Comparison of ENCODE assay signal across 8 cellular contexts in the genomic region with DNA sequence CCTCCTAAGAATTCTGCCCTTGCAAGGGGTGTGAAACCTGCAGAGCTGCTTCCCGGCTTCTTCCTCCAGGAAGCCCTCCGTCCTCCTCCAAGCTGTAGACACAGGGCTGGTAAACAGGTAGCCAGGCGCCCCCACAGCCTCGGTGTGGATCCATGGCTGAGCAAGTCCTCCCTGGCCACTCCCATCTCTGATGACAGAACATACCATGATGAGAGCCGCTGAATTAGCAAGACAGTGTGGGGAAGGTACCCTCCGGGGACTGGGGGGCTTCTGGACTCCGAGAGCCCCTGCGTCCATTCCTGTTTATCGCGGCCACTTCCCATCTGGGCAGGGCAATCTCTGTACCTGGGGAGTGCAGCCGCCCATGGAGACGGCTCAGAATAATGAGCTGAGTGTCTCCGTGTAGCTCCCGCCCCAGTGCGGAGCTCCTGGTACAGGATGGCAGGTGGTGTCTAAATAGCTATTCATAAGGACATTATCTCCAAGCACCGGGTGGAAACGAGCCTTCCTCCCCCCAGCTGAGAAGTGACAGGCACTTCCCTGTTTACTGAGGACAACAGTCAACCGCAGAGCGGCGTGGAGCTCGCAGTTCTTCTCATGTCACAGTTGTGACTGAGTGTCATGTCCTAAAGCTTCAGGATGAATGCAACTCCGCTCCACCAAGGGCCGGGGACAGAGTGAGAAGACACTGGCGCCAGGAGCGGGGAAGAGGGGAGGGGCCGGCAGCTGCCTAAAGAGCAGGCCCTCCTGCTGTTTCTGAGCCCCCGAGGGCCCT. TPM values are rescaled to one million over a fixed set of nuclear protein-coding genes. Genes with fewer than 3 reads are reported as not detected.
A peak's percentile ranks its signal among the peaks of the same experiment; 100 is the strongest.
DNase-seq lines count a peak whose midpoint lies in the region; ATAC-seq, FAIRE-seq and TF ChIP-seq lines count a peak whose summit lies in the region.

No MANE protein-coding gene starts in this region.

- POLR2A ChIA-PET in K562 (lab: Yijun Ruan, JAX), result interaction anchor here (0.5 to 1.3 kb wide), 6 partner anchors 11 to 541 kb away, joined by 3 to 6 read pairs (median 3); no protein-coding TSS in a partner anchor

- TF ChIP-seq CTCF in K562 (IDR thresholded peaks at IDR 0.05 in 2 of 3, conservative IDR thresholded peaks at IDR 0.05 in 1 of 3; ENCODE audit: insufficient read depth in 2 of 3, low read depth in 1 of 3, low read length in 3 of 3), result no peak

- no peak overlapping the region for H3K4me3 ChIP-seq in K562

- peak overlapping the region; percentile 42 for H2AFZ ChIP-seq in K562 (ENCODE audit: low read depth, low read length)

- H3K27ac Mint-ChIP-seq in IgD-negative memory B cell, result peak overlapping the region in 1 of 3 donors; percentile 86

- TF ChIP-seq POLR2A in K562 (conservative IDR thresholded peaks at IDR 0.05), result no peak

- in situ Hi-C loops in K562 (cut with MboI), result no loop called here

- H3K36me3 Mint-ChIP-seq in IgD-negative memory B cell, result no peaks in the 10 kb centered on the region

- peak; percentile 90 for ATAC-seq in K562
- no peak for ATAC-seq in GM19467 (IDR thresholded peaks at IDR 0.05; ENCODE audit: unreplicated experiment)
- ATAC-seq in GM18511 (IDR thresholded peaks at IDR 0.05; ENCODE audit: unreplicated experiment), result no peak
- no peak for ATAC-seq in HG02642 (IDR thresholded peaks at IDR 0.05; ENCODE audit: poor library complexity, unreplicated experiment)
- ATAC-seq in GM19463 (IDR thresholded peaks at IDR 0.05; ENCODE audit: unreplicated experiment), result no peak

- intact Hi-C loops in K562 (cut with micrococcal nuclease), result loop anchor here (5.0 kb wide), 1 partner anchor 106 kb away; no protein-coding TSS in a partner anchor

- H3K9ac ChIP-seq in K562 (ENCODE audit: insufficient read depth in 1 of 2, low read depth in 2 of 2, low read length in 2 of 2), result peak overlapping the region in 1 of 2 experiments; percentile 60; a peak in 1 of 4 replicates

- H3K27ac ChIP-seq in K562 (ENCODE audit: extremely low read depth, low read depth, low read length), result no peak overlapping the region

- TF ChIP-seq EP300 in K562 (IDR thresholded peaks at IDR 0.05; ENCODE audit: low read length), result peak; percentile 69

- no peaks in the 10 kb centered on the region for H3K36me3 ChIP-seq in K562 (ENCODE audit: control insufficient read depth, insufficient read depth, low read length)

- peak overlapping the region in 3 of 4 donors; percentile 39 to 83 (median 49) for H3K4me3 Mint-ChIP-seq in IgD-negative memory B cell

- DNase-seq in NCI-H526 (lab: John Stamatoyannopoulos, UW) (peak; percentile 94 to 96), K562 (ENCODE audit: extremely low read depth in 1 of 4, low spot score in 3 of 4) (peak; percentile 54 to 86 (median 68)), pons (ENCODE audit: low spot score) (peak; percentile 73)

- H3K9me3 Mint-ChIP-seq in IgD-negative memory B cell, result no peaks in the 10 kb centered on the region

- no peaks in the 10 kb centered on the region for H3K9me3 ChIP-seq in K562 (replicated peaks; ENCODE audit: control insufficient read depth, insufficient read depth, low read depth, low read length)

- WGBS in K562 (ENCODE audit: insufficient coverage, low coverage, missing lambda C conversion rate), result 3% methylated on average over 27 of the region's 27 CpGs

- TF ChIP-seq RAD21 in K562 (CRISPR knock-in tag; conservative IDR thresholded peaks at IDR 0.05 in 1 of 2, IDR thresholded peaks at IDR 0.05 in 1 of 2), result no peak

- peaks cover 15 to 61% of the 10 kb centered on the region in 2 experiments for H3K4me1 ChIP-seq in K562 (replicated peaks in 1 of 2; ENCODE audit: control insufficient read depth in 2 of 2, insufficient read depth in 2 of 2, low read length in 2 of 2)

- no TSS peak for BruUV-seq in K562 (replicated peaks; lab: Mats Ljungman, UMichigan)

- H3K79me2 ChIP-seq in K562 (ENCODE audit: control insufficient read depth, insufficient read depth, low read length), result no peaks in the 10 kb centered on the region

- H3K9me1 ChIP-seq in K562 (ENCODE audit: control insufficient read depth, insufficient read depth, low read length), result no peaks in the 10 kb centered on the region

- H3K27me3 Mint-ChIP-seq in IgD-negative memory B cell, result peaks cover 26% of the 10 kb centered on the region

- peak; percentile 97 for FAIRE-seq in K562 (lab: Jason Lieb, UNC)

- H3K27me3 ChIP-seq in K562 (ENCODE audit: control insufficient read depth in 2 of 2, insufficient read depth in 2 of 2, low read length in 2 of 2), result peaks cover 26 to 55% of the 10 kb centered on the region in 2 experiments

- no peaks in the 10 kb centered on the region for H4K20me1 ChIP-seq in K562 (replicated peaks; ENCODE audit: control insufficient read depth, insufficient read depth, low read length)

- peak overlapping the region; percentile 56 for H3K4me2 ChIP-seq in K562 (ENCODE audit: insufficient read depth, low read length)

- CTCF ChIA-PET in K562 (lab: Yijun Ruan, JAX; ENCODE audit: low intra/inter-chr PET ratio), result no interaction called here

- H3K4me1 Mint-ChIP-seq in IgD-negative memory B cell, result peaks cover 0 to 6% (median 4%) of the 10 kb centered on the region in 3 donors

TF ChIP-seq in K562, 482 proteins besides CTCF, POLR2A, EP300 and RAD21 (continues in another document):
- TF ChIP-seq PHF8 (IDR thresholded peaks at IDR 0.05; ENCODE audit: borderline replicate concordance, low read length) (no peak), FOXJ3 (CRISPR knock-in tag; IDR thresholded peaks at IDR 0.05) (no peak)

RNA-seq across cellular contexts. Expression of a gene that starts 22.7 kb away (rescaled TPM):
- polyA plus RNA-seq in IgD-negative memory B cell (not detected), K562 (2011; rRNA removed) (0.07 and 0.12 TPM in 2 replicates), K562 (2014; fragmentation: Illumina TruSeq; extraction: Trizol) (0.22 and 0.25 TPM in 2 replicates), K562 (2014; fragmentation: Nextera tagmentation; extraction: Ambion mirVana) (not detected), K562 (2014; rRNA removed) (0.04 and 0.12 TPM in 2 replicates)
- total RNA-seq in K562 (2011; cell fraction: chromatin; rRNA removed; ENCODE audit: low replicate concordance), result 0.25 TPM in 1 of 2 replicates, not detected in the other
- total RNA-seq in K562 (2011; cell fraction: nucleolus; rRNA removed), result 0.17 TPM in 1 of 2 replicates, not detected in the other
- 0.15 TPM in 2 replicates for total RNA-seq in K562 (2011; cell fraction: nucleoplasm; rRNA removed)
- total RNA-seq in K562 (2014; rRNA removed) (0.41 TPM in 1 of 2 replicates, not detected in the other), K562 (2014; rRNA removed; fragmentation: Illumina TruSeq; extraction: Trizol) (0.04 TPM in 1 of 2 replicates, not detected in the other), K562 (2015; rRNA removed; fragmentation: Illumina TruSeq; extraction: Trizol) (0.14 and 0.15 TPM in 2 replicates), K562 (2021) (0.38 and 0.40 TPM in 2 replicates)
- 0.10 and 0.31 TPM in 2 replicates for polyA plus RNA-seq in K562 (2011; cell fraction: cytosol; rRNA removed)
- polyA plus RNA-seq in K562 (2011; cell fraction: nucleus; rRNA removed), result 0.13 and 0.24 TPM in 2 replicates
- polyA plus RNA-seq in K562 (2012), result 0.51 and 0.61 TPM in 2 replicates
- 0.06 and 0.07 TPM in 2 replicates for polyA minus RNA-seq in K562 (2011; rRNA and poly(A)+ RNA removed)
- polyA minus RNA-seq in K562 (2011; cell fraction: cytosol; rRNA and poly(A)+ RNA removed), result not detected in 2 replicates
- 0.13 TPM in 1 of 2 replicates, not detected in the other for polyA minus RNA-seq in K562 (2011; cell fraction: nucleus; rRNA and poly(A)+ RNA removed)

RNA-seq across cellular contexts. Expression of a gene that starts 43.7 kb away (rescaled TPM):
- polyA plus RNA-seq in IgD-negative memory B cell (3.4 TPM), K562 (2011; rRNA removed) (12.3 and 13.2 TPM in 2 replicates), K562 (2014; fragmentation: Illumina TruSeq; extraction: Trizol) (13.6 and 15.4 TPM in 2 replicates), K562 (2014; fragmentation: Nextera tagmentation; extraction: Ambion mirVana) (1 to 10 TPM; 1.6 to 3.1 TPM), K562 (2014; rRNA removed) (12.8 and 17.7 TPM in 2 replicates)
- 21.8 and 48.7 TPM in 2 replicates for total RNA-seq in K562 (2011; cell fraction: chromatin; rRNA removed; ENCODE audit: low replicate concordance)
- 35.3 and 40.5 TPM in 2 replicates for total RNA-seq in K562 (2011; cell fraction: nucleolus; rRNA removed)
- 24.4 TPM in 2 replicates for total RNA-seq in K562 (2011; cell fraction: nucleoplasm; rRNA removed)
- total RNA-seq in K562 (2014; rRNA removed) (16.2 and 26.3 TPM in 2 replicates), K562 (2014; rRNA removed; fragmentation: Illumina TruSeq; extraction: Trizol) (6.8 and 7.3 TPM in 2 replicates), K562 (2015; rRNA removed; fragmentation: Illumina TruSeq; extraction: Trizol) (12.1 and 13.9 TPM in 2 replicates), K562 (2021) (21.9 and 25.2 TPM in 2 replicates)
- polyA plus RNA-seq in K562 (2011; cell fraction: cytosol; rRNA removed), result 10.5 and 25.9 TPM in 2 replicates
- polyA plus RNA-seq in K562 (2011; cell fraction: nucleus; rRNA removed), result 46.8 and 83.4 TPM in 2 replicates
- 6.1 and 15.2 TPM in 2 replicates for polyA plus RNA-seq in K562 (2012)
- polyA minus RNA-seq in K562 (2011; rRNA and poly(A)+ RNA removed), result 5.1 and 5.5 TPM in 2 replicates
- 13.4 and 13.6 TPM in 2 replicates for polyA minus RNA-seq in K562 (2011; cell fraction: cytosol; rRNA and poly(A)+ RNA removed)
- polyA minus RNA-seq in K562 (2011; cell fraction: nucleus; rRNA and poly(A)+ RNA removed), result 11.7 and 15.8 TPM in 2 replicates
